1 cellular context compared by ENCODE assay signal in the genomic region with DNA sequence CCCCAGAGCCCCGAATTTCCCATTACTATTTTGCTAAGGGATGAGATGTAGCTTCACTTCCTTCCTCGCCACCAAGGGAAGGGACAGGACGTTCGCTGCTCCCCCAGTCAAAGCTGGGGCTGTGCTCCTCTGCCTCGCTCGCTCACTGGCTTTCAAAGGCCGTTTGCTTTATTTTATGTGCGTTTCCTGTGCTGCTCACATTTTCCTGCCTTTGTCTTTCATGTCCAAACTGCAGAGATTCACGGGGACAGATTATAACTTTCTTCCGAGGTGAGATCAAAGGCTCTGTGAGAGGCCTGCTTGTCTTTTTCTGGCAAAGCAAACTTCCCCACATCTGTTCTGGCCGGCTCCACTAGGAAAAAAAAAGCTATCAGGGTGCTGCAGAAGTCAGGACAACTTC.
TF ChIP-seq lines count a peak whose summit lies in the region.

No MANE protein-coding gene starts in this region.

TF ChIP-seq in GM23338, 12 proteins besides CTCF, POLR2A, EP300 and RAD21 (continued from another document):
- TF ChIP-seq, protein P1, sequence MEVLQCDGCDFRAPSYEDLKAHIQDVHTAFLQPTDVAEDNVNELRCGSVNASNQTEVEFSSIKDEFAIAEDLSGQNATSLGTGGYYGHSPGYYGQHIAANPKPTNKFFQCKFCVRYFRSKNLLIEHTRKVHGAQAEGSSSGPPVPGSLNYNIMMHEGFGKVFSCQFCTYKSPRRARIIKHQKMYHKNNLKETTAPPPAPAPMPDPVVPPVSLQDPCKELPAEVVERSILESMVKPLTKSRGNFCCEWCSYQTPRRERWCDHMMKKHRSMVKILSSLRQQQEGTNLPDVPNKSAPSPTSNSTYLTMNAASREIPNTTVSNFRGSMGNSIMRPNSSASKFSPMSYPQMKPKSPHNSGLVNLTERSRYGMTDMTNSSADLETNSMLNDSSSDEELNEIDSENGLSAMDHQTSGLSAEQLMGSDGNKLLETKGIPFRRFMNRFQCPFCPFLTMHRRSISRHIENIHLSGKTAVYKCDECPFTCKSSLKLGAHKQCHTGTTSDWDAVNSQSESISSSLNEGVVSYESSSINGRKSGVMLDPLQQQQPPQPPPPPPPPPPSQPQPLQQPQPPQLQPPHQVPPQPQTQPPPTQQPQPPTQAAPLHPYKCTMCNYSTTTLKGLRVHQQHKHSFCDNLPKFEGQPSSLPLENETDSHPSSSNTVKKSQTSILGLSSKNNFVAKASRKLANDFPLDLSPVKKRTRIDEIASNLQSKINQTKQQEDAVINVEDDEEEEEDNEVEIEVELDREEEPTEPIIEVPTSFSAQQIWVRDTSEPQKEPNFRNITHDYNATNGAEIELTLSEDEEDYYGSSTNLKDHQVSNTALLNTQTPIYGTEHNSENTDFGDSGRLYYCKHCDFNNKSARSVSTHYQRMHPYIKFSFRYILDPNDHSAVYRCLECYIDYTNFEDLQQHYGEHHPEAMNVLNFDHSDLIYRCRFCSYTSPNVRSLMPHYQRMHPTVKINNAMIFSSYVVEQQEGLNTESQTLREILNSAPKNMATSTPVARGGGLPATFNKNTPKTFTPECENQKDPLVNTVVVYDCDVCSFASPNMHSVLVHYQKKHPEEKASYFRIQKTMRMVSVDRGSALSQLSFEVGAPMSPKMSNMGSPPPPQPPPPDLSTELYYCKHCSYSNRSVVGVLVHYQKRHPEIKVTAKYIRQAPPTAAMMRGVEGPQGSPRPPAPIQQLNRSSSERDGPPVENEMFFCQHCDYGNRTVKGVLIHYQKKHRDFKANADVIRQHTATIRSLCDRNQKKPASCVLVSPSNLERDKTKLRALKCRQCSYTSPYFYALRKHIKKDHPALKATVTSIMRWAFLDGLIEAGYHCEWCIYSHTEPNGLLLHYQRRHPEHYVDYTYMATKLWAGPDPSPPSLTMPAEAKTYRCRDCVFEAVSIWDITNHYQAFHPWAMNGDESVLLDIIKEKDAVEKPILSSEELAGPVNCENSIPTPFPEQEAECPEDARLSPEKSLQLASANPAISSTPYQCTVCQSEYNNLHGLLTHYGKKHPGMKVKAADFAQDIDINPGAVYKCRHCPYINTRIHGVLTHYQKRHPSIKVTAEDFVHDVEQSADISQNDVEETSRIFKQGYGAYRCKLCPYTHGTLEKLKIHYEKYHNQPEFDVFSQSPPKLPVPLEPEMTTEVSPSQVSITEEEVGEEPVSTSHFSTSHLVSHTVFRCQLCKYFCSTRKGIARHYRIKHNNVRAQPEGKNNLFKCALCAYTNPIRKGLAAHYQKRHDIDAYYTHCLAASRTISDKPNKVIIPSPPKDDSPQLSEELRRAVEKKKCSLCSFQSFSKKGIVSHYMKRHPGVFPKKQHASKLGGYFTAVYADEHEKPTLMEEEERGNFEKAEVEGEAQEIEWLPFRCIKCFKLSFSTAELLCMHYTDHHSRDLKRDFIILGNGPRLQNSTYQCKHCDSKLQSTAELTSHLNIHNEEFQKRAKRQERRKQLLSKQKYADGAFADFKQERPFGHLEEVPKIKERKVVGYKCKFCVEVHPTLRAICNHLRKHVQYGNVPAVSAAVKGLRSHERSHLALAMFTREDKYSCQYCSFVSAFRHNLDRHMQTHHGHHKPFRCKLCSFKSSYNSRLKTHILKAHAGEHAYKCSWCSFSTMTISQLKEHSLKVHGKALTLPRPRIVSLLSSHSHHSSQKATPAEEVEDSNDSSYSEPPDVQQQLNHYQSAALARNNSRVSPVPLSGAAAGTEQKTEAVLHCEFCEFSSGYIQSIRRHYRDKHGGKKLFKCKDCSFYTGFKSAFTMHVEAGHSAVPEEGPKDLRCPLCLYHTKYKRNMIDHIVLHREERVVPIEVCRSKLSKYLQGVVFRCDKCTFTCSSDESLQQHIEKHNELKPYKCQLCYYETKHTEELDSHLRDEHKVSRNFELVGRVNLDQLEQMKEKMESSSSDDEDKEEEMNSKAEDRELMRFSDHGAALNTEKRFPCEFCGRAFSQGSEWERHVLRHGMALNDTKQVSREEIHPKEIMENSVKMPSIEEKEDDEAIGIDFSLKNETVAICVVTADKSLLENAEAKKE (CRISPR knock-in tag; IDR thresholded peaks at IDR 0.05): no peak
- TF ChIP-seq JUNB (IDR thresholded peaks at IDR 0.05; ENCODE audit: unreplicated experiment) (no peak), ETS1 (IDR thresholded peaks at IDR 0.05) (no peak)
